16 cellular contexts compared by ENCODE assay signal in the genomic region with DNA sequence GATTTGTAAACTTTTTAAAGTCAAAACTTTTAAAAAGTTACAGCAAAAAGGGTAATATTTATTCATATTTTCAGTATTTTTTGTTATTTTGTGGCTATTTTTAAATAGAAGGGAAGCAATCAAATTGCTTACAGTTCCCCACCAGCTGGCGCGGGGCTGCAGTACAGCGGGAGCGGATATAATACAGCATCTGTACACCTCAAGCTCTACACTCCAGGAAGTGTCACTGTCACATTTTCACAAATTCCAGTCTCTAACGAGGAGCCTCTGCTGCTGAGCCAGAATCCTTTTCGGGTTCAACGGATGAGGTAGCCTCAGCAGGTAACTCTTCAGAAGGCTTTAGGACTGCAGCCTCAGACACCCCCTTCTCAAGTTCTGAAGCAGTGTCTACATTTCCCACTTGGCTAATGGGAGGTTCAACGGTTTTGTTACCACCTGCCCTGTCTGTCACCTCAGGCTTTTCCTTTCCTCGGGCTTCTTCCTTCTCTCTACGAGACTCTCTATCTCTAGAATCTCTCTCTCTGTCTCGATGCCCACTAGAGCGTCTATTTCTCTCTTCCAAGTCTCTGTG. TPM values are rescaled to one million over a fixed set of nuclear protein-coding genes. Genes with fewer than 3 reads are reported as not detected.
A peak's percentile ranks its signal among the peaks of the same experiment; 100 is the strongest.
DNase-seq lines count a peak whose midpoint lies in the region; ATAC-seq, FAIRE-seq and TF ChIP-seq lines count a peak whose summit lies in the region.
"Had no signal": no experiment of that assay in that cellular context is flagged by ENCODE, and none has a peak within 500 bp of the region (broad histone marks: within the 10 kb centered on the region; RNA-seq: fewer than 3 reads in every experiment).

No MANE protein-coding gene starts in this region.

- H2BK12ac ChIP-seq in mesenchymal stem cell (ENCODE audit: low read length in 2 of 2) = no peak overlapping the region

- H3K4me3 Mint-ChIP-seq in CD4-positive, alpha-beta T cell = no peak overlapping the region
- H3K4me3 Mint-ChIP-seq in T-helper 17 cell = no peak overlapping the region
- H3K4me3 Mint-ChIP-seq: activated T-helper 1 cell treated with anti-CD3 and anti-CD28 coated beads, Interleukin-12 subunit alpha, Interleukin-12 subunit beta, Interleukin-2, Interleukin-4 antibody, amounts not matched to agents 30 ng/mL and 10 ng/mL and 1 ng/mL, durations not matched to agents 14 hours and 24 hours and 36 hours; dendritic cell treated with granulocyte-macrophage colony-stimulating factor and Interleukin-4, amounts not matched to agents 40 ng/mL and 50 ng/mL, for 4 days had no signal

- H4K91ac ChIP-seq in mesenchymal stem cell (ENCODE audit: low read length) = no peak overlapping the region

- H2BK120ac ChIP-seq in mesenchymal stem cell (ENCODE audit: low read depth, low read length) = no peak overlapping the region

- H3K4me1 ChIP-seq in HUES48 (ENCODE audit: control insufficient read depth, insufficient read depth, low read length) = peaks cover 28% of the 10 kb centered on the region
- H3K4me1 ChIP-seq in HepG2 (ENCODE audit: insufficient read depth, low read length) = peaks cover 4% of the 10 kb centered on the region
- H3K4me1 ChIP-seq in mesenchymal stem cell (ENCODE audit: control insufficient read depth, insufficient read depth, low read depth, low read length) = no peaks in the 10 kb centered on the region
- peaks cover 0 to 15% of the 10 kb centered on the region in 2 donors for H3K4me1 ChIP-seq in uterus

- DNase-seq in CD4-positive, alpha-beta T cell = no peak
- DNase-seq in T-helper 17 cell = no peak
- DNase-seq in HepG2 (ENCODE audit: low spot score) = no peak
- DNase-seq in mesenchymal stem cell = no peak
- no peak for DNase-seq in uterus
- no peak for DNase-seq in NCI-H69 (lab: John Stamatoyannopoulos, UW)
- DNase-seq: NK-92 treated with Interleukin-12 subunit alpha and Interleukin-12 subunit beta, amount 100 ng/mL, for 24 hours; right lobe of liver; SIG-M5; stimulated activated CD4-positive, alpha-beta T cell treated with anti-CD3 and anti-CD28 coated beads, Interleukin-1b, Interleukin-23, amount 100 ng/mL, for 48 hours; T1000 had no signal

- intact Hi-C loops in CD4-positive, alpha-beta T cell (cut with DNase I, micrococcal nuclease) = no loop called here
- intact Hi-C loops in HepG2 (cut with micrococcal nuclease; ENCODE audit: unreplicated experiment) = no loop called here
- intact Hi-C loops in uterus (cut with DNase I; ENCODE audit: low total_unique reads) = no loop called here

- no peaks in the 10 kb centered on the region for H3K79me2 ChIP-seq in HepG2 (ENCODE audit: insufficient read depth, low read length)

- H3K36me3 ChIP-seq in HUES48 (ENCODE audit: control insufficient read depth, insufficient read depth, low read length) (peaks cover 54% of the 10 kb centered on the region), HepG2 (replicated peaks in 1 of 2; ENCODE audit: control insufficient read depth in 1 of 2, insufficient read depth in 2 of 2, low read length in 2 of 2) (peaks cover 5 to 34% of the 10 kb centered on the region in 2 experiments), mesenchymal stem cell (ENCODE audit: control insufficient read depth in 1 of 2, insufficient read depth in 2 of 2, low read depth in 1 of 2, low read length in 2 of 2) (peaks cover 11 to 70% of the 10 kb centered on the region in 2 experiments), uterus (no peaks in the 10 kb centered on the region)

- no peak overlapping the region for H2AK5ac ChIP-seq in mesenchymal stem cell (ENCODE audit: low read length, severe bottlenecking)

- TF ChIP-seq POLR2A in HepG2 (IDR thresholded peaks at IDR 0.05; ENCODE audit: insufficient read depth in 1 of 2, low read depth in 2 of 2, low read length in 2 of 2) (no peak), uterus (IDR thresholded peaks at IDR 0.05) (no peak)

- no peaks in the 10 kb centered on the region for H3K27me3 ChIP-seq in CD4-positive, alpha-beta T cell (ENCODE audit: control insufficient read depth, insufficient read depth, low read length)
- no peaks in the 10 kb centered on the region for H3K27me3 ChIP-seq in HUES48 (ENCODE audit: control insufficient read depth, insufficient read depth, low read length)
- no peaks in the 10 kb centered on the region; a peak in 1 of 5 replicates for H3K27me3 ChIP-seq in HepG2 (ENCODE audit: control insufficient read depth in 1 of 2, insufficient read depth in 2 of 2, low read length in 2 of 2)
- H3K27me3 ChIP-seq in mesenchymal stem cell (ENCODE audit: control insufficient read depth in 1 of 2, insufficient read depth in 1 of 2, low read length in 2 of 2) = no peaks in the 10 kb centered on the region
- no peaks in the 10 kb centered on the region for H3K27me3 ChIP-seq in uterus
- H3K27me3 ChIP-seq: esophagus muscularis mucosa, right lobe of liver had no signal

- H4K8ac ChIP-seq in mesenchymal stem cell (ENCODE audit: low read length) = no peak overlapping the region

- H3K27ac ChIP-seq in CD4-positive, alpha-beta T cell (ENCODE audit: low read depth, low read length) = no peak overlapping the region
- H3K27ac ChIP-seq in HUES48 (ENCODE audit: low read depth, low read length) (peak overlapping the region; percentile 7), HepG2 (ENCODE audit: extremely low read length, insufficient read depth, low read length) (no peak overlapping the region), mesenchymal stem cell (ENCODE audit: low read length, poor library complexity, severe bottlenecking) (no peak overlapping the region), uterus (no peak overlapping the region)
- H3K27ac ChIP-seq: esophagus muscularis mucosa, right lobe of liver had no signal

- H3K4me3 ChIP-seq in HUES48 (ENCODE audit: low read depth, low read length) (no peak overlapping the region), HepG2 (replicated peaks in 1 of 3; ENCODE audit: insufficient read depth in 1 of 3, low read depth in 2 of 3, low read length in 3 of 3) (no peak overlapping the region), mesenchymal stem cell (ENCODE audit: insufficient read depth in 1 of 2, low read depth in 1 of 2, low read length in 2 of 2) (no peak overlapping the region), uterus (no peak overlapping the region)
- H3K4me3 ChIP-seq: esophagus muscularis mucosa, right lobe of liver had no signal

- H3K4me2 ChIP-seq in HepG2 (ENCODE audit: low read depth, low read length) (no peak overlapping the region), mesenchymal stem cell (ENCODE audit: low read length, poor library complexity, severe bottlenecking) (no peak overlapping the region)

- peaks cover 8% of the 10 kb centered on the region for H3K79me1 ChIP-seq in mesenchymal stem cell (replicated peaks; ENCODE audit: low read length, poor library complexity, severe bottlenecking)

- H2BK5ac ChIP-seq in mesenchymal stem cell (ENCODE audit: low read depth, low read length, poor library complexity, severe bottlenecking) = no peak overlapping the region

- no peak for ATAC-seq in CD4-positive, alpha-beta T cell (ENCODE audit: poor library complexity)
- ATAC-seq in T-helper 17 cell (no peak), HepG2 (peak; percentile 44), GM19467 (IDR thresholded peaks at IDR 0.05; ENCODE audit: unreplicated experiment) (no peak)

- no peak for TF ChIP-seq CTCF in CD4-positive, alpha-beta T cell (IDR thresholded peaks at IDR 0.05)
- no peak for TF ChIP-seq CTCF in HepG2 (CRISPR knock-in tag; IDR thresholded peaks at IDR 0.05)
- TF ChIP-seq CTCF in uterus (IDR thresholded peaks at IDR 0.05) = no peak

- peak overlapping the region; percentile 71 for H3K27ac Mint-ChIP-seq in CD4-positive, alpha-beta T cell
- H3K27ac Mint-ChIP-seq in T-helper 17 cell = peak overlapping the region; percentile 10
- H3K27ac Mint-ChIP-seq: dendritic cell treated with granulocyte-macrophage colony-stimulating factor and Interleukin-4, amounts not matched to agents 40 ng/mL and 50 ng/mL, for 4 days had no signal

- peaks cover 23% of the 10 kb centered on the region for H3K4me1 Mint-ChIP-seq in CD4-positive, alpha-beta T cell (ENCODE audit: low read depth)
- peaks cover 32% of the 10 kb centered on the region for H3K4me1 Mint-ChIP-seq in T-helper 17 cell

- H3K23ac ChIP-seq in mesenchymal stem cell (ENCODE audit: low read length in 2 of 2) = no peak overlapping the region

- H3K14ac ChIP-seq in mesenchymal stem cell (ENCODE audit: low read length in 2 of 2) = no peak overlapping the region

- H3K27me3 Mint-ChIP-seq in CD4-positive, alpha-beta T cell = no peaks in the 10 kb centered on the region
- no peaks in the 10 kb centered on the region for H3K27me3 Mint-ChIP-seq in T-helper 17 cell
- H3K27me3 Mint-ChIP-seq: dendritic cell treated with granulocyte-macrophage colony-stimulating factor and Interleukin-4, amounts not matched to agents 40 ng/mL and 50 ng/mL, for 4 days had no signal

- 97% methylated on average over 12 of the region's 12 CpGs for WGBS in HepG2 (ENCODE audit: low lambda C conversion rate)
- WGBS in mesenchymal stem cell = 96% methylated on average over 12 of the region's 12 CpGs

- peaks cover 60% of the 10 kb centered on the region for H3K36me3 Mint-ChIP-seq in CD4-positive, alpha-beta T cell (ENCODE audit: low read depth)
- H3K36me3 Mint-ChIP-seq in T-helper 17 cell (ENCODE audit: low read depth) = peaks cover 5% of the 10 kb centered on the region

- H3K18ac ChIP-seq in mesenchymal stem cell (ENCODE audit: low read depth in 1 of 2, low read length in 2 of 2) = no peak overlapping the region

- no peak overlapping the region for H3K4ac ChIP-seq in mesenchymal stem cell (ENCODE audit: low read depth in 1 of 2, low read length in 2 of 2)

- BruUV-seq in HepG2 (replicated peaks; lab: Mats Ljungman, UMichigan) = TSS peak; percentile 33

- H3K9ac ChIP-seq in HUES48 (ENCODE audit: low read depth, low read length) (no peak overlapping the region), HepG2 (ENCODE audit: insufficient read depth, low read depth, low read length) (no peak overlapping the region), mesenchymal stem cell (ENCODE audit: low read length) (no peak overlapping the region)

- no peaks in the 10 kb centered on the region for H3K9me3 Mint-ChIP-seq in CD4-positive, alpha-beta T cell
- H3K9me3 Mint-ChIP-seq: activated T-helper 1 cell treated with anti-CD3 and anti-CD28 coated beads, Interleukin-12 subunit alpha, Interleukin-12 subunit beta, Interleukin-2, Interleukin-4 antibody, amounts not matched to agents 30 ng/mL and 10 ng/mL and 1 ng/mL, durations not matched to agents 14 hours and 24 hours and 36 hours; dendritic cell treated with granulocyte-macrophage colony-stimulating factor and Interleukin-4, amounts not matched to agents 40 ng/mL and 50 ng/mL, for 4 days had no signal

- POLR2A ChIA-PET in CD4-positive, alpha-beta T cell (lab: Charles Lee) = interaction anchor here (1.7 kb wide), 1 partner anchor 10 kb away, joined by 4 read pairs; no protein-coding TSS in a partner anchor
- POLR2A ChIA-PET in HepG2 (lab: Yijun Ruan, JAX) = no interaction called here

- H4K20me1 ChIP-seq in HepG2 (ENCODE audit: insufficient read depth, low read length) = peaks cover 3% of the 10 kb centered on the region; the same call in 1 of the 2 replicates

- H3K9me3 ChIP-seq in CD4-positive, alpha-beta T cell (ENCODE audit: control insufficient read depth, low read length) = no peaks in the 10 kb centered on the region
- H3K9me3 ChIP-seq in HUES48 (ENCODE audit: control insufficient read depth, insufficient read depth, low read length) = no peaks in the 10 kb centered on the region
- no peaks in the 10 kb centered on the region for H3K9me3 ChIP-seq in T-helper 17 cell (ENCODE audit: control insufficient read depth, low read length, poor library complexity, severe bottlenecking)
- no peaks in the 10 kb centered on the region for H3K9me3 ChIP-seq in HepG2 (ENCODE audit: low read length)
- H3K9me3 ChIP-seq in mesenchymal stem cell (ENCODE audit: control insufficient read depth, low read length) = no peaks in the 10 kb centered on the region
- no peaks in the 10 kb centered on the region for H3K9me3 ChIP-seq in uterus
- H3K9me3 ChIP-seq: esophagus muscularis mucosa, right lobe of liver had no signal

- H2BK15ac ChIP-seq in mesenchymal stem cell (ENCODE audit: low read depth, poor library complexity, severe bottlenecking) = no peak overlapping the region

- TF ChIP-seq EP300 in HepG2 (IDR thresholded peaks at IDR 0.05; ENCODE audit: low read depth in 2 of 2, low read length in 2 of 2) (no peak), HepG2 (CRISPR knock-in tag; IDR thresholded peaks at IDR 0.05; ENCODE audit: borderline replicate concordance) (no peak)

- H2AFZ ChIP-seq in HepG2 (ENCODE audit: low read length) (no peak overlapping the region), mesenchymal stem cell (ENCODE audit: low read depth, low read length) (no peak overlapping the region)

- CTCF ChIA-PET in CD4-positive, alpha-beta T cell (lab: Charles Lee) = no interaction called here
- CTCF ChIA-PET in HepG2 (lab: Yijun Ruan, JAX; ENCODE audit: low intra/inter-chr PET ratio, low total read pairs) = no interaction called here

- in situ Hi-C loops in HepG2 (cut with HindIII; ENCODE audit: extremely low pct_ligation_motif_present, low pct_unique_long_range_greater_than_20kb) = no loop called here

- no peak for FAIRE-seq in HepG2 (lab: Jason Lieb, UNC)

- no peak for TF ChIP-seq RAD21 in HepG2 (CRISPR knock-in tag; IDR thresholded peaks at IDR 0.05)

RNA-seq across cellular contexts. Expression of gene SOD1, which starts 11.7 kb away (rescaled TPM):
- total RNA-seq in CD4-positive, alpha-beta T cell = 100 to 1,000 TPM; 158 to 161 TPM
- total RNA-seq in T-helper 17 cell (100 to 1,000 TPM; 124 to 143 TPM), HepG2 (2016; rRNA removed; fragmentation: Illumina TruSeq; extraction: Trizol) (537 and 796 TPM in 2 replicates), uterus (100 to 1,000 TPM in 3 of 4 donors, 10 to 100 TPM in 1; 87.6 to 156 (median 140) TPM)
- 111 and 115 TPM in 2 replicates for total RNA-seq in HepG2 (2016; cell fraction: cytosol; rRNA removed; fragmentation: Illumina TruSeq; extraction: Trizol; ENCODE audit: low read depth)
- 560 and 812 TPM in 2 replicates for total RNA-seq in HepG2 (2016; cell fraction: insoluble cytoplasmic fraction; rRNA removed; fragmentation: Illumina TruSeq; extraction: Trizol)
- total RNA-seq in HepG2 (2016; cell fraction: membrane; rRNA removed; fragmentation: Illumina TruSeq; extraction: Trizol) = 188 and 193 TPM in 2 replicates
- 192 and 198 TPM in 2 replicates for total RNA-seq in HepG2 (2016; cell fraction: nucleus; rRNA removed; fragmentation: Illumina TruSeq; extraction: Trizol)
- 220 and 317 TPM in 2 replicates for polyA plus RNA-seq in HepG2 (2011; rRNA removed)
- polyA plus RNA-seq in HepG2 (2011; cell fraction: cytosol; rRNA removed) = 351 and 366 TPM in 2 replicates
- polyA plus RNA-seq in HepG2 (2011; cell fraction: nucleus; rRNA removed) = 86.6 and 92.5 TPM in 2 replicates
- polyA plus RNA-seq in HepG2 (2012) = 298 and 405 TPM in 2 replicates
- 103 and 124 TPM in 2 replicates for polyA plus RNA-seq in HepG2 (2016; cell fraction: cytosol; fragmentation: Illumina TruSeq; extraction: Trizol; ENCODE audit: low read depth)
- polyA plus RNA-seq in HepG2 (2016; cell fraction: insoluble cytoplasmic fraction; fragmentation: Illumina TruSeq; extraction: Trizol; ENCODE audit: low read depth) = 763 and 855 TPM in 2 replicates
- polyA plus RNA-seq in HepG2 (2016; cell fraction: membrane; fragmentation: Illumina TruSeq; extraction: Trizol; ENCODE audit: low read depth) = 153 and 169 TPM in 2 replicates
- polyA plus RNA-seq in HepG2 (2016; cell fraction: nucleus; fragmentation: Illumina TruSeq; extraction: Trizol; ENCODE audit: insufficient read depth, low read depth) = 306 and 314 TPM in 2 replicates
- polyA minus RNA-seq in HepG2 (2011; rRNA and poly(A)+ RNA removed; ENCODE audit: low replicate concordance) = 81.8 and 102 TPM in 2 replicates
- 290 and 341 TPM in 2 replicates for polyA minus RNA-seq in HepG2 (2011; cell fraction: cytosol; rRNA and poly(A)+ RNA removed)
- 57.2 and 63.5 TPM in 2 replicates for polyA minus RNA-seq in HepG2 (2011; cell fraction: nucleus; rRNA and poly(A)+ RNA removed)
- polyA plus RNA-seq in mesenchymal stem cell (2013, experiment 1 of 2) = 241 TPM
- polyA plus RNA-seq in mesenchymal stem cell (2013, experiment 2 of 2) = 262 TPM
